2 cellular contexts compared by ENCODE assay signal in the genomic region with DNA sequence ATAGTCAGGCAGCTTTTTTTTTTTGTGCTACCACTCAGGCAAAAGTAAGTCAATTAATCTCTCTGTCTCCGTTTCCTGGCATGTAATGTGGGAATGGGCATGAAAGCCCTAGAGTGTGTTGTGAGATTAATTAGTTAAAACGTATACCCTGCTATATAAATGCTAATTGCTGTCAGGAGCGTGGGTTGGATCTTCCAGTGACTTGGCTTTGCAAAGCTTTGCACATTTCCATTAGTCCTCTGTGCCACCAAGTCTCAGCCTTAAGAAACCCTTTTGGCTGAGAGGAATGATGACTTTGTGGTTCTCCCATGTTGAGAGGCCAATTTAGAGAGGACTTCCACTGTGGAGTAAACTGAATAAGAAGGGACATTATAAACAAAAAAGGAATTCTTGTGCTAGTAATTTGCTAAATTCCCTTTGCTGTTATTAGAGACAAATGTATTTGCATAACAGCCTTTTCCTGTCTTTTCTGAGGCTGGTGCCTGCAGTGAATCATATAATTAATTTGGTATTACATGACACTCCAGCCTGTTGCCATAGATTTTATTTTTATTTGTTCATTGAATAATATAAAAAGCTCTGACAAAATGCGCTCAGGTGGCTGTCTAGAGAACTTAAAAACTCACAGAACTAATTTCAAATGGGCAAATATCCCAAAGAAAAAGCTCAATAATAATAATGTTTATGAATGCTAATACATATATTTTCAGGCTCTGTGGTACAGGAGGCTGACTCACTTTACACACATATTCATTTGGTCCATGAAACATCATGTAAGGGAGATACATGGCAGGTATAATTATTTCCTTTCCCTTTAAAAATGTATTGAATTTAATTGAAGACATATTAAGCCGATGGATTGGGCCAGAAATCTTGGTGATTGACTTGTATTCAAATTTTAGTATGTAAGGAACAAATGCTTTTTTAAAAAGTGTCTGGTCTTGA.
TF ChIP-seq lines count a peak whose summit lies in the region.

No MANE protein-coding gene starts in this region.

TF ChIP-seq in SK-N-SH treated with all-trans-retinoic acid at 6 μM for 48 hours, 23 proteins besides CTCF, POLR2A, EP300 and RAD21:
- TF ChIP-seq, protein P1, sequence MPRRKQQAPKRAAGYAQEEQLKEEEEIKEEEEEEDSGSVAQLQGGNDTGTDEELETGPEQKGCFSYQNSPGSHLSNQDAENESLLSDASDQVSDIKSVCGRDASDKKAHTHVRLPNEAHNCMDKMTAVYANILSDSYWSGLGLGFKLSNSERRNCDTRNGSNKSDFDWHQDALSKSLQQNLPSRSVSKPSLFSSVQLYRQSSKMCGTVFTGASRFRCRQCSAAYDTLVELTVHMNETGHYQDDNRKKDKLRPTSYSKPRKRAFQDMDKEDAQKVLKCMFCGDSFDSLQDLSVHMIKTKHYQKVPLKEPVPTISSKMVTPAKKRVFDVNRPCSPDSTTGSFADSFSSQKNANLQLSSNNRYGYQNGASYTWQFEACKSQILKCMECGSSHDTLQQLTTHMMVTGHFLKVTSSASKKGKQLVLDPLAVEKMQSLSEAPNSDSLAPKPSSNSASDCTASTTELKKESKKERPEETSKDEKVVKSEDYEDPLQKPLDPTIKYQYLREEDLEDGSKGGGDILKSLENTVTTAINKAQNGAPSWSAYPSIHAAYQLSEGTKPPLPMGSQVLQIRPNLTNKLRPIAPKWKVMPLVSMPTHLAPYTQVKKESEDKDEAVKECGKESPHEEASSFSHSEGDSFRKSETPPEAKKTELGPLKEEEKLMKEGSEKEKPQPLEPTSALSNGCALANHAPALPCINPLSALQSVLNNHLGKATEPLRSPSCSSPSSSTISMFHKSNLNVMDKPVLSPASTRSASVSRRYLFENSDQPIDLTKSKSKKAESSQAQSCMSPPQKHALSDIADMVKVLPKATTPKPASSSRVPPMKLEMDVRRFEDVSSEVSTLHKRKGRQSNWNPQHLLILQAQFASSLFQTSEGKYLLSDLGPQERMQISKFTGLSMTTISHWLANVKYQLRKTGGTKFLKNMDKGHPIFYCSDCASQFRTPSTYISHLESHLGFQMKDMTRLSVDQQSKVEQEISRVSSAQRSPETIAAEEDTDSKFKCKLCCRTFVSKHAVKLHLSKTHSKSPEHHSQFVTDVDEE (CRISPR knock-in tag; IDR thresholded peaks at IDR 0.05), result no peak
- TF ChIP-seq ZNF565 (CRISPR knock-in tag; conservative IDR thresholded peaks at IDR 0.05; ENCODE audit: low read depth) (no peak), CSDC2 (CRISPR knock-in tag; IDR thresholded peaks at IDR 0.05) (no peak), ZFP3 (CRISPR knock-in tag; IDR thresholded peaks at IDR 0.05) (no peak), ISL1 (CRISPR knock-in tag; IDR thresholded peaks at IDR 0.05) (no peak), ARNTL (CRISPR knock-in tag; IDR thresholded peaks at IDR 0.05; ENCODE audit: borderline replicate concordance, low read depth) (no peak), ZFP30 (CRISPR knock-in tag; IDR thresholded peaks at IDR 0.05) (no peak), ZNF8 (CRISPR knock-in tag; IDR thresholded peaks at IDR 0.05) (no peak), ZC3H10 (CRISPR knock-in tag; IDR thresholded peaks at IDR 0.05) (no peak), TCF4 (CRISPR knock-in tag; IDR thresholded peaks at IDR 0.05; ENCODE audit: borderline replicate concordance) (no peak), RARB (CRISPR knock-in tag; IDR thresholded peaks at IDR 0.05) (no peak), TOX (CRISPR knock-in tag; IDR thresholded peaks at IDR 0.05; ENCODE audit: borderline replicate concordance) (no peak), CREB5 (CRISPR knock-in tag; IDR thresholded peaks at IDR 0.05; ENCODE audit: low read depth) (no peak), ZNF70 (CRISPR knock-in tag; IDR thresholded peaks at IDR 0.05) (no peak)

TF ChIP-seq in SK-N-SH, 30 proteins besides CTCF, POLR2A, EP300 and RAD21:
- no peak for TF ChIP-seq TEAD4 (IDR thresholded peaks at IDR 0.05; ENCODE audit: borderline replicate concordance, insufficient read depth)
- no peak for TF ChIP-seq SIN3A (IDR thresholded peaks at IDR 0.05; ENCODE audit: borderline replicate concordance, low read depth, low read length)
- TF ChIP-seq CHD2 (IDR thresholded peaks at IDR 0.05; ENCODE audit: low read length, partially characterized antibody), result no peak
- TF ChIP-seq FOXJ3 (CRISPR knock-in tag; IDR thresholded peaks at IDR 0.05), result no peak
- TF ChIP-seq USF1 (IDR thresholded peaks at IDR 0.05; ENCODE audit: borderline replicate concordance, low read depth), result no peak
- TF ChIP-seq FOSL2 (IDR thresholded peaks at IDR 0.05; ENCODE audit: borderline replicate concordance, low read depth), result no peak
- TF ChIP-seq JUND (IDR thresholded peaks at IDR 0.05), result no peak
- TF ChIP-seq GATA2 (CRISPR knock-in tag; IDR thresholded peaks at IDR 0.05), result no peak
TF ChIP-seq in SK-N-SH: peak in this region for 0.
